ENCODE assay signal across 9 cellular contexts in the genomic region with DNA sequence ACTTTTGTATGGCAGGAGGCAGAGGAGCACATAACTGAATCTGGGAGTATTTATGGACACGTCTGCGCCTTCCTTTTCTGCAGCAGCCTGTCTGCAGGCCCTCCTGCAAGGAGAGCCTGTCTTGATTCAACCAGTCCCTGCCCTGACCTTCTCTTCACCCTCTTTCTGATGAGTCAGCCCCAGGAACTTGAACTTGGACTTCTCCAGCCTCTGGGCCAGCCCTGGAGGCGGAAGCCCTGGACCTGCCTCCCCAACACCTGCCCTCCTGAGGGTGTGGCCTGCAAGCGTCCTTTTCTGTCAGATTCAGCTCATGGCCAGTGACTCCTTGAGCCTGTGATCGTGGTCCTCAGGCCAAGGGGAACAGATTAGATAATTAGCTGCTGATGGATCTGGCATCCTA. TPM values are rescaled to one million over a fixed set of nuclear protein-coding genes. Genes with fewer than 3 reads are reported as not detected.
DNase-seq lines count a peak whose midpoint lies in the region; ATAC-seq lines count a peak whose summit lies in the region.
"Had no signal": no experiment of that assay in that cellular context is flagged by ENCODE, and none has a peak within 500 bp of the region (broad histone marks: within the 10 kb centered on the region; RNA-seq: fewer than 3 reads in every experiment).

No MANE protein-coding gene starts in this region.

- H3K4me3 ChIP-seq in duodenal mucosa (ENCODE audit: low read depth in 1 of 2, low read length in 2 of 2) (peak overlapping the region; percentile 1 to 5), mucosa of stomach (ENCODE audit: low read length) (peak overlapping the region; percentile 19)

- H3K36me3 ChIP-seq in duodenal mucosa (ENCODE audit: control insufficient read depth in 1 of 2, insufficient read depth in 2 of 2, low read length in 2 of 2): no peaks in the 10 kb centered on the region
- no peaks in the 10 kb centered on the region for H3K36me3 ChIP-seq in mucosa of stomach (ENCODE audit: control insufficient read depth, insufficient read depth, low read length)

- no peak overlapping the region for H3K4me3 Mint-ChIP-seq in activated CD4-positive, alpha-beta memory T cell treated with anti-CD3 and anti-CD28 coated beads, Interleukin-2, amount 10 ng/mL, durations not matched to agents 7 days and 5 days

- H3K27me3 Mint-ChIP-seq in activated CD4-positive, alpha-beta memory T cell treated with anti-CD3 and anti-CD28 coated beads, Interleukin-2, amount 10 ng/mL, durations not matched to agents 7 days and 5 days: peaks cover under 1% of the 10 kb centered on the region

- H3K4me1 ChIP-seq in duodenal mucosa (ENCODE audit: control insufficient read depth in 1 of 2, insufficient read depth in 2 of 2, low read length in 2 of 2) (peaks cover 60 to 64% of the 10 kb centered on the region in 2 donors), mucosa of stomach (ENCODE audit: control insufficient read depth, insufficient read depth, low read length) (peaks cover 76% of the 10 kb centered on the region)

- ATAC-seq in HG03280 (IDR thresholded peaks at IDR 0.05; ENCODE audit: unreplicated experiment): no peak

- no peaks in the 10 kb centered on the region for H3K27me3 ChIP-seq in duodenal mucosa (ENCODE audit: control insufficient read depth in 1 of 2, insufficient read depth in 2 of 2, low read length in 2 of 2)
- peaks cover 3% of the 10 kb centered on the region for H3K27me3 ChIP-seq in mucosa of stomach (ENCODE audit: control insufficient read depth, insufficient read depth, low read length)

- CTCF ChIA-PET in activated CD4-positive, alpha-beta memory T cell treated with anti-CD3 and anti-CD28 coated beads, Interleukin-2, amount 10 ng/mL, durations not matched to agents 7 days and 5 days (lab: Charles Lee): interaction anchor here (1.3 kb wide), 1 partner anchor 33 kb away, joined by 3 read pairs; no protein-coding TSS in a partner anchor

- peak overlapping the region; percentile 58 for H3K27ac ChIP-seq in duodenal mucosa (ENCODE audit: low read depth, low read length)

- H3K4me1 Mint-ChIP-seq in activated CD4-positive, alpha-beta memory T cell treated with anti-CD3 and anti-CD28 coated beads, Interleukin-2, amount 10 ng/mL, durations not matched to agents 7 days and 5 days: peaks cover 46% of the 10 kb centered on the region

- H3K9me3 ChIP-seq in duodenal mucosa (ENCODE audit: control insufficient read depth in 1 of 2, low read length in 2 of 2) (no peaks in the 10 kb centered on the region), mucosa of stomach (ENCODE audit: control insufficient read depth, low read length) (no peaks in the 10 kb centered on the region)

- POLR2A ChIA-PET in activated CD4-positive, alpha-beta memory T cell treated with anti-CD3 and anti-CD28 coated beads, Interleukin-2, amount 10 ng/mL, durations not matched to agents 7 days and 5 days (lab: Charles Lee): no interaction called here

- DNase-seq in Daoy (ENCODE audit: low read depth) (peak; percentile 67), NCI-H774 (lab: John Stamatoyannopoulos, UW) (peak; percentile 76), NCI-H2171 (lab: John Stamatoyannopoulos, UW) (no peak)
- no peak for DNase-seq in stimulated activated CD8-positive, alpha-beta memory T cell treated with anti-CD3 and anti-CD28 coated beads, Interleukin-4, amount 100 ng/mL, for 48 hours
- DNase-seq in activated CD4-positive, alpha-beta memory T cell treated with anti-CD3 and anti-CD28 coated beads, Interleukin-2, amount 10 ng/mL, durations not matched to agents 7 days and 5 days: no peak
- DNase-seq: activated naive CD4-positive, alpha-beta T cell had no signal

- H3K9ac ChIP-seq in duodenal mucosa (ENCODE audit: low read depth in 1 of 2, low read length in 2 of 2) (no peak overlapping the region), mucosa of stomach (ENCODE audit: low read length) (peak overlapping the region; percentile 45)

- no peak overlapping the region for H3K27ac Mint-ChIP-seq in activated CD4-positive, alpha-beta memory T cell treated with anti-CD3 and anti-CD28 coated beads, Interleukin-2, amount 10 ng/mL, durations not matched to agents 7 days and 5 days

- no peaks in the 10 kb centered on the region for H3K9me3 Mint-ChIP-seq in activated CD4-positive, alpha-beta memory T cell treated with anti-CD3 and anti-CD28 coated beads, Interleukin-2, amount 10 ng/mL, durations not matched to agents 7 days and 5 days

- no peaks in the 10 kb centered on the region for H3K36me3 Mint-ChIP-seq in activated CD4-positive, alpha-beta memory T cell treated with anti-CD3 and anti-CD28 coated beads, Interleukin-2, amount 10 ng/mL, durations not matched to agents 7 days and 5 days (ENCODE audit: low read depth)

RNA-seq across cellular contexts. Expression of a gene that starts 20.0 kb away (rescaled TPM):
- total RNA-seq in Daoy (2014; rRNA removed; shearing (Covaris generic)): 0.65 and 0.91 TPM in 2 replicates
- total RNA-seq in activated CD4-positive, alpha-beta memory T cell treated with anti-CD3 and anti-CD28 coated beads, Interleukin-2, amount 10 ng/mL, durations not matched to agents 7 days and 5 days: under 1 TPM; 0.10 to 0.13 TPM

RNA-seq across cellular contexts. Expression of a gene that starts 52.2 kb away (rescaled TPM):
- total RNA-seq in Daoy (2014; rRNA removed; shearing (Covaris generic)): 0.68 and 2.1 TPM in 2 replicates
- total RNA-seq in activated CD4-positive, alpha-beta memory T cell treated with anti-CD3 and anti-CD28 coated beads, Interleukin-2, amount 10 ng/mL, durations not matched to agents 7 days and 5 days: 1 to 10 TPM; 4.6 to 4.9 TPM

Comparison
In these comparisons a context has a peak if more than half of its experiments do, and no peak if none do; other contexts are left out.
1. DNase-seq: peak in Daoy (single experiment) and NCI-H774 (single experiment); none in stimulated activated CD8-positive, alpha-beta memory T cell treated with anti-CD3 and anti-CD28 coated beads, Interleukin-4, amount 100 ng/mL, for 48 hours (single experiment), activated CD4-positive, alpha-beta memory T cell treated with anti-CD3 and anti-CD28 coated beads, Interleukin-2, amount 10 ng/mL, durations not matched to agents 7 days and 5 days (single experiment) and NCI-H2171 (single experiment).